In the genomic region with DNA sequence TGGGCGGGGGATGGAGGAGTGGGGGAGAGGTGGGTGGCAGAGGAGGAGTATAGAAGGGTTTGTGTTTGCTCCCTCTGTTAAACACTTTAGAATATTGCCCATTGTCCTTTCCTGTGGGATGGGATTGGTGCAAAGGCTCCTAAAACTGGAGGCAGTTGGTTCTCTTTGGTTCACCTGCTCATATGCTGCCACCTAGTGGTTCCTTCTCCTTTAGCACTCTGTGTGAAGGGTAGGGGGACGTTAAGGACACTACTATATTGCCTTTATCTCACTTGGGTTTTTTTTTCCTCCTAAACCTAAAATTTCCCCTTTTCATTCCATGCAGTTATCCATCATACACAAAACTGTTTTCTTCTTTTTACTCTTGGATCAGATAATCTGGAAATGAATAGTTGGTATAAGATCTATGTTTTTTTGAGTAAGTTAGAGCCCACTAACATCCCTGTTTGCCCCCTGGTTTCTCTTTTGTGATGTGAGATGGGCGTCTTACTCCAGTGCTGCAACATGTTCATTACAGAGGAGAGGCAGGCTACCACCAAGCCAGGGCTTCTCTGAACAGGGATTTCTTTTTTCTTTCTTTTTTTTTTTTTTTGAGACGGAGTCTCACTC, we compare ENCODE assay signal across 8 cellular contexts. TPM values are rescaled to one million over a fixed set of nuclear protein-coding genes. Genes with fewer than 3 reads are reported as not detected.
DNase-seq lines count a peak whose midpoint lies in the region; ATAC-seq and TF ChIP-seq lines count a peak whose summit lies in the region.

No MANE protein-coding gene starts in this region.

- H3K36me3 ChIP-seq in GM23248 (ENCODE audit: low read depth): no peaks in the 10 kb centered on the region
- H3K36me3 ChIP-seq in stomach: peaks cover 0 to 8% (median 7%) of the 10 kb centered on the region in 4 donors

- intact Hi-C loops in stomach (cut with DNase I; ENCODE audit: low total_unique reads): no loop called here

- no peaks in the 10 kb centered on the region for H3K9me3 ChIP-seq in GM23248 (ENCODE audit: low read depth)
- H3K9me3 ChIP-seq in stomach: no peaks in the 10 kb centered on the region

- 28 to 35% methylated on average over 4 of the region's 4 CpGs for WGBS in GM23248 (ENCODE audit: low coverage in 1 of 2, low lambda C conversion rate in 2 of 2, missing lambda C conversion rate in 2 of 2), 2 experiments
- WGBS in stomach, 5 donors: 37 to 47% (median 41%) methylated on average over 4 of the region's 4 CpGs

- no peaks in the 10 kb centered on the region for H3K79me2 ChIP-seq in GM23248 (ENCODE audit: insufficient read depth)

- no peak for TF ChIP-seq POLR2A in stomach (IDR thresholded peaks at IDR 0.05)

- TF ChIP-seq CTCF in AG09319 (IDR thresholded peaks at IDR 0.05; ENCODE audit: low read depth, low read length): peak; percentile 89
- peak in 5 of 7 experiments; percentile 72 to 84 (median 78) for TF ChIP-seq CTCF in stomach (IDR thresholded peaks at IDR 0.05)

- 0 out of 2 replicates have a peak, but pooled peaks cover 6% of the 10 kb centered on the region for H3F3A ChIP-seq in GM23248 (ENCODE audit: insufficient read depth)

- no peak for ATAC-seq in HG03439 (IDR thresholded peaks at IDR 0.05; ENCODE audit: unreplicated experiment)

- H3K27ac ChIP-seq in GM23248: no peak overlapping the region
- H3K27ac ChIP-seq in stomach: no peak overlapping the region

- no peak for TF ChIP-seq EP300 in stomach (IDR thresholded peaks at IDR 0.05)

- no peak overlapping the region for H3K9ac ChIP-seq in GM23248

- no peak overlapping the region for H2AFZ ChIP-seq in GM23248

- H3K9me2 ChIP-seq in GM23248 (ENCODE audit: insufficient read depth): no peaks in the 10 kb centered on the region

- H3K4me2 ChIP-seq in GM23248 (ENCODE audit: unreplicated experiment): no peak overlapping the region

- no peak overlapping the region for H3K4me3 ChIP-seq in GM23248
- no peak overlapping the region for H3K4me3 ChIP-seq in stomach

- H3K4me1 ChIP-seq in GM23248 (ENCODE audit: insufficient read depth) (0 out of 2 replicates have a peak, but pooled peaks cover 9% of the 10 kb centered on the region), stomach (no peaks in the 10 kb centered on the region)

- H3K27me3 ChIP-seq in GM23248 (replicated peaks; ENCODE audit: insufficient read depth) (no peaks in the 10 kb centered on the region), stomach (no peaks in the 10 kb centered on the region)

- in situ Hi-C loops in GM23248 (cut with MboI): no loop called here

- H4K20me1 ChIP-seq in GM23248 (ENCODE audit: insufficient read depth): no peaks in the 10 kb centered on the region

- DNase-seq in AG09319 (ENCODE audit: extremely low read depth, low read depth) (peak; percentile 23), GM23248 (peak; percentile 75), NCI-H2196 treated with DMSO at 0.1 percent for 48 hours (lab: John Stamatoyannopoulos, UW; ENCODE audit: unreplicated experiment) (peak; percentile 45), lung microvascular endothelial cell (ENCODE audit: low read depth in 2 of 2) (peak; percentile 66 to 82), stomach (peak; percentile 40)
- DNase-seq in activated CD4-positive, alpha-beta T cell treated with anti-CD3 and anti-CD28 coated beads for 4 hours: peak; percentile 51 to 70
- DNase-seq in effector CD8-positive, alpha-beta T cell (lab: John Stamatoyannopoulos, UW): peak; percentile 7

RNA-seq across cellular contexts. Expression of gene SNX11, which starts 23.8 kb away (rescaled TPM):
- 10.5 and 14.7 TPM in 2 replicates for total RNA-seq in GM23248 (2014; rRNA removed; shearing (Covaris generic))
- polyA plus RNA-seq in GM23248 (2016; fragmentation: Nextera tagmentation; extraction: Ambion mirVana) (17.5 and 18.0 TPM in 2 replicates), stomach (10 to 100 TPM; 13.2 to 16.8 (median 14.4) TPM)
- total RNA-seq in lung microvascular endothelial cell (10.7 and 13.5 TPM in 2 replicates), stomach (10 to 100 TPM in 3 of 5 donors, 1 to 10 TPM in 2; 3.5 to 35.7 (median 13.8) TPM)

RNA-seq across cellular contexts. Expression of gene CBX1, which starts 30.0 kb away (rescaled TPM):
- total RNA-seq in GM23248 (2014; rRNA removed; shearing (Covaris generic)): 53.6 and 67.7 TPM in 2 replicates
- polyA plus RNA-seq in GM23248 (2016; fragmentation: Nextera tagmentation; extraction: Ambion mirVana) (36.8 and 40.0 TPM in 2 replicates), stomach (10 to 100 TPM; 21.3 to 27.3 (median 23.4) TPM)
- total RNA-seq in lung microvascular endothelial cell (38.4 and 42.9 TPM in 2 replicates), stomach (10 to 100 TPM; 12.8 to 65.6 (median 40.3) TPM)

Comparison
In these comparisons a context has a peak if more than half of its experiments do, and no peak if none do; other contexts are left out.
1. DNase-seq: peak in every context shown above with its lines; median percentile 75 in GM23248; 74 in lung microvascular endothelial cell; 60 in activated CD4-positive, alpha-beta T cell treated with anti-CD3 and anti-CD28 coated beads for 4 hours; 45 in NCI-H2196 treated with DMSO at 0.1 percent for 48 hours; 40 in stomach; 23 in AG09319; 7 in effector CD8-positive, alpha-beta T cell.